9 cellular contexts compared by ENCODE assay signal in genomic region chr1:185720633-185721272, GRCh38. TPM values are rescaled to one million over a fixed set of nuclear protein-coding genes. Genes with fewer than 3 reads are reported as not detected.
DNase-seq lines count a peak whose midpoint lies in the region; ATAC-seq and TF ChIP-seq lines count a peak whose summit lies in the region.
"Had no signal": no experiment of that assay in that cellular context is flagged by ENCODE, and none has a peak within 500 bp of the region (broad histone marks: within the 10 kb centered on the region; RNA-seq: fewer than 3 reads in every experiment).

No MANE protein-coding gene starts in this region.

- no peak overlapping the region for H3K27ac ChIP-seq in endodermal cell (ENCODE audit: low read depth, low read length)
- H3K27ac ChIP-seq in neural progenitor cell = no peak overlapping the region

- H3K9ac ChIP-seq in endodermal cell (ENCODE audit: extremely low read depth, low read length, poor library complexity, severe bottlenecking) = no peak overlapping the region
- H3K9ac ChIP-seq in neural progenitor cell = no peak overlapping the region

- DNase-seq in GM12865 (ENCODE audit: low read depth) (peak; percentile 21), NCI-H2227 treated with DMSO at 0.1 percent for 48 hours (lab: John Stamatoyannopoulos, UW) (peak; percentile 17), endodermal cell (no peak), neural progenitor cell (ENCODE audit: low spot score) (peak; percentile 22), HuH-7.5 (ENCODE audit: low spot score) (no peak), NCI-H1436 treated with DMSO at 0.1 percent for 48 hours (lab: John Stamatoyannopoulos, UW) (no peak)
- DNase-seq in activated CD4-positive, alpha-beta T cell treated with anti-CD3 and anti-CD28 coated beads for 1 hour = no peak

- H2AFZ ChIP-seq in neural progenitor cell (replicated peaks) = no peak overlapping the region

- H3K4me2 ChIP-seq in neural progenitor cell = no peak overlapping the region

- H3K4me1 ChIP-seq in endodermal cell (ENCODE audit: control insufficient read depth, insufficient read depth, low read length) (no peaks in the 10 kb centered on the region), neural progenitor cell (no peaks in the 10 kb centered on the region)

- H3K4me3 Mint-ChIP-seq in endodermal cell (no peak overlapping the region), neural progenitor cell (no peak overlapping the region)
- H3K4me3 Mint-ChIP-seq: T-helper 1 cell treated with Interleukin-12 subunit alpha and Interleukin-12 subunit beta and Interleukin-4 antibody, amounts not matched to agents 30 μg/mL and 1 μg/mL, for 36 hours had no signal

- H3K27me3 Mint-ChIP-seq in endodermal cell (ENCODE audit: insufficient read depth) (no peaks in the 10 kb centered on the region), neural progenitor cell (ENCODE audit: insufficient read depth, low read depth) (no peaks in the 10 kb centered on the region)

- H3K9me3 Mint-ChIP-seq in endodermal cell (no peaks in the 10 kb centered on the region), neural progenitor cell (no peaks in the 10 kb centered on the region)
- H3K9me3 Mint-ChIP-seq: T-helper 1 cell treated with Interleukin-12 subunit alpha and Interleukin-12 subunit beta and Interleukin-4 antibody, amounts not matched to agents 30 μg/mL and 1 μg/mL, for 36 hours had no signal

- H3K36me3 ChIP-seq in endodermal cell (ENCODE audit: control insufficient read depth, insufficient read depth, low read length) = no peaks in the 10 kb centered on the region
- no peaks in the 10 kb centered on the region for H3K36me3 ChIP-seq in neural progenitor cell

- no peaks in the 10 kb centered on the region for H3K27me3 ChIP-seq in endodermal cell (ENCODE audit: control insufficient read depth, insufficient read depth, low read length, poor library complexity, severe bottlenecking)
- H3K27me3 ChIP-seq in neural progenitor cell = no peaks in the 10 kb centered on the region

- ATAC-seq in HG02588 (IDR thresholded peaks at IDR 0.05; ENCODE audit: unreplicated experiment) = no peak

- H3K4me3 ChIP-seq in GM12865 (ENCODE audit: low read depth, low read length) (no peak overlapping the region), endodermal cell (ENCODE audit: low read length) (no peak overlapping the region), neural progenitor cell (no peak overlapping the region)

- H3F3A ChIP-seq in neural progenitor cell (ENCODE audit: low read depth) = no peaks in the 10 kb centered on the region

- H3K27ac Mint-ChIP-seq in endodermal cell = no peak overlapping the region
- no peak overlapping the region for H3K27ac Mint-ChIP-seq in neural progenitor cell
- H3K27ac Mint-ChIP-seq: T-helper 1 cell treated with Interleukin-12 subunit alpha and Interleukin-12 subunit beta and Interleukin-4 antibody, amounts not matched to agents 30 μg/mL and 1 μg/mL, for 36 hours had no signal

- no peaks in the 10 kb centered on the region for H3K9me3 ChIP-seq in endodermal cell (ENCODE audit: control insufficient read depth, low read length)
- H3K9me3 ChIP-seq in neural progenitor cell (ENCODE audit: low read depth) = no peaks in the 10 kb centered on the region

- no peaks in the 10 kb centered on the region for H4K20me1 ChIP-seq in neural progenitor cell (ENCODE audit: low read depth)

- 47% methylated on average over 2 of the region's 2 CpGs; no CpG with 5 or more reads in 1 of the 2 experiments for WGBS in endodermal cell (ENCODE audit: insufficient coverage in 1 of 2, insufficient read length in 1 of 2), 2 experiments

- H3K4me1 Mint-ChIP-seq in endodermal cell (no peaks in the 10 kb centered on the region), neural progenitor cell (no peaks in the 10 kb centered on the region)

- no peaks in the 10 kb centered on the region for H3K79me2 ChIP-seq in neural progenitor cell (ENCODE audit: low read depth)

- peak; percentile 29 for TF ChIP-seq CTCF in GM12865 (IDR thresholded peaks at IDR 0.05; ENCODE audit: insufficient read depth, low read depth, low read length, missing control alignments)
- TF ChIP-seq CTCF in endodermal cell (conservative IDR thresholded peaks at IDR 0.05) = peak; percentile 75
- peak; percentile 63 for TF ChIP-seq CTCF in neural progenitor cell (IDR thresholded peaks at IDR 0.05)

- H3K36me3 Mint-ChIP-seq in endodermal cell (ENCODE audit: low read depth) (no peaks in the 10 kb centered on the region), neural progenitor cell (no peaks in the 10 kb centered on the region)

RNA-seq across cellular contexts. Expression of gene HMCN1, which starts 13.4 kb away (rescaled TPM):
- total RNA-seq in endodermal cell (1 to 10 TPM; 6.5 to 7.4 TPM), neural progenitor cell (ENCODE audit: low replicate concordance) (18.7 and 26.4 TPM in 2 replicates)
- 10.6 TPM for polyA plus RNA-seq in endodermal cell (2013, experiment 1 of 2)
- 7.2 TPM for polyA plus RNA-seq in endodermal cell (2013, experiment 2 of 2)

Comparison
In these comparisons a context has a peak if more than half of its experiments do, and no peak if none do; other contexts are left out.
1. DNase-seq: peak in GM12865 (single experiment), NCI-H2227 treated with DMSO at 0.1 percent for 48 hours (single experiment) and neural progenitor cell (single experiment); none in endodermal cell (single experiment), activated CD4-positive, alpha-beta T cell treated with anti-CD3 and anti-CD28 coated beads for 1 hour (single experiment), HuH-7.5 (single experiment) and NCI-H1436 treated with DMSO at 0.1 percent for 48 hours (single experiment).
2. Peak in every context shown above with its lines, with median percentiles within 50 percentile points of each other: CTCF ChIP-seq.